16 cellular contexts compared by ENCODE assay signal in the genomic region with DNA sequence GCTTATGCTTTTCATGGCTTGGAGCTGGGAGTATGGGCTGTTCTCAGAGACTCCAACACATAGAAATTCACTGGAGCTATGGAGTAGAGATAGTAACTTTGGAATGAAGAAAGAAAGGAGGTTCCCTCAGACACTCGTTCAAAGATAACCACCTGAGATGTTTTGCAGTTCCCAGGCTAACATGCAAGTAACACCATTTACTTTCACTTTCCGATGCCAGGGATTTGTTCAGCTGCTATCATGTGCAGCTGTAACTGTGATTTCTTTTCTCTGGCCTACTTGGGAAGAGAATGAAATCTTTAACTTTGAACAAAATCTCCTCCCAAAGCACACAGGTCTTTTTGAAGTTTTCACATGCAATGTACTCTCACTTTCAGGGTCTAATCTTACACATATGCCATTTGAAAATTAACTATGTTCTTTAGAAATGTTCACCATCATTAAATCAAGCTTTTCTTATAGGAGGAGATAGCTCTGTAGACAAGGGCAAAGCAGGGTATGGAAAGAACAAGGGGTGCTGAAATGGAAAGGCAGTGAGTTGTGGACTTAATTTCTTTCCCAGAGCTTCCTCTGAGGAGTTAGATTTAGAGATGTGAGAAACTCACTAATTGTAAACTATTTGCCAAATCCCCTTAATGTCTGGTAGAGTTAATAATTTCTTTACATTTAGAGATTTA.
DNase-seq lines count a peak whose midpoint lies in the region; TF ChIP-seq lines count a peak whose summit lies in the region.
"Had no signal": no experiment of that assay in that cellular context is flagged by ENCODE, and none has a peak within 500 bp of the region (broad histone marks: within the 10 kb centered on the region; RNA-seq: fewer than 3 reads in every experiment).

No MANE protein-coding gene starts in this region.

- H3K27me3 ChIP-seq in Loucy (ENCODE audit: insufficient read depth, low read length, poor library complexity, severe bottlenecking) (no peaks in the 10 kb centered on the region), smooth muscle cell (ENCODE audit: low read depth) (no peaks in the 10 kb centered on the region)
- H3K27me3 ChIP-seq: tibial nerve had no signal

- H3K79me2 ChIP-seq in Loucy (ENCODE audit: insufficient read depth, low read length) = no peaks in the 10 kb centered on the region
- H3K79me2 ChIP-seq in smooth muscle cell (ENCODE audit: low read depth) = no peaks in the 10 kb centered on the region

- 0 out of 2 replicates have a peak overlapping the region, but pooled peaks have one; percentile 46 for H2AFZ ChIP-seq in Loucy (ENCODE audit: low read length)
- H2AFZ ChIP-seq in smooth muscle cell (ENCODE audit: low read depth) = peak overlapping the region; percentile 25

- H3K4me1 ChIP-seq in Loucy (ENCODE audit: insufficient read depth, low read length, poor library complexity, severe bottlenecking) (peaks cover 13% of the 10 kb centered on the region), smooth muscle cell (ENCODE audit: low read depth) (no peaks in the 10 kb centered on the region)

- H3K9me3 ChIP-seq in Loucy (ENCODE audit: insufficient read depth, low read depth, low read length) (no peaks in the 10 kb centered on the region), smooth muscle cell (replicated peaks; ENCODE audit: low read depth) (no peaks in the 10 kb centered on the region)
- H3K9me3 ChIP-seq: tibial nerve had no signal

- in situ Hi-C loops in astrocyte of the spinal cord (cut with HindIII; ENCODE audit: low sequenced_read_pairs) = no loop called here

- H3K9me2 ChIP-seq in Loucy (replicated peaks; ENCODE audit: low read depth, low read length) = no peaks in the 10 kb centered on the region

- 58% methylated on average over 2 of the region's 2 CpGs for WGBS in smooth muscle cell (ENCODE audit: low lambda C conversion rate)

- POLR2A ChIA-PET in GM10248 (lab: Yijun Ruan, JAX) = no interaction called here

- no peak overlapping the region for H3K4me2 ChIP-seq in Loucy (ENCODE audit: low read depth, low read length, poor library complexity, severe bottlenecking)
- no peak overlapping the region for H3K4me2 ChIP-seq in smooth muscle cell

- no peaks in the 10 kb centered on the region for H4K20me1 ChIP-seq in Loucy (ENCODE audit: insufficient read depth, low read length, poor library complexity, severe bottlenecking)
- H4K20me1 ChIP-seq in smooth muscle cell (ENCODE audit: low read depth) = no peaks in the 10 kb centered on the region

- H3K27ac ChIP-seq in smooth muscle cell (ENCODE audit: low read depth) = no peak overlapping the region
- H3K27ac ChIP-seq: tibial nerve had no signal

- peak; percentile 22 for DNase-seq in astrocyte of the spinal cord (ENCODE audit: low read depth, low spot score)
- DNase-seq in kidney glomerular epithelial cell (lab: John Stamatoyannopoulos, UW) = peak; percentile 8
- no peak for DNase-seq in smooth muscle cell (lab: John Stamatoyannopoulos, UW; ENCODE audit: unreplicated experiment)
- no peak for DNase-seq in NCI-H1092 (lab: John Stamatoyannopoulos, UW)
- DNase-seq in GM10248 (ENCODE audit: extremely low spot score) = no peak
- no peak for DNase-seq in NCI-H446 treated with DMSO at 0.1 percent for 48 hours (lab: John Stamatoyannopoulos, UW)
- DNase-seq: activated gamma-delta T cell; caudate nucleus; GF-D8; H9; NCI-H1436; NCI-H510A; stimulated activated CD4-positive, alpha-beta T cell treated with anti-CD3 and anti-CD28 coated beads, Interleukin-2, amount 100 ng/mL, for 48 hours; T-cell had no signal

- no peak for TF ChIP-seq CTCF in Loucy (conservative IDR thresholded peaks at IDR 0.05; ENCODE audit: low read length)
- no peak for TF ChIP-seq CTCF in astrocyte of the spinal cord (IDR thresholded peaks at IDR 0.05; ENCODE audit: low read depth, low read length)
- TF ChIP-seq CTCF in smooth muscle cell (IDR thresholded peaks at IDR 0.05; ENCODE audit: borderline replicate concordance, insufficient read depth, poor library complexity, severe bottlenecking) = no peak
- no peak for TF ChIP-seq CTCF in GM10248 (IDR thresholded peaks at IDR 0.05; ENCODE audit: control extremely low read depth, extremely low read depth, low read depth, missing control alignments)

- H3K4me3 ChIP-seq in Loucy (ENCODE audit: low read length, poor library complexity, severe bottlenecking) (no peak overlapping the region), astrocyte of the spinal cord (ENCODE audit: low read depth, low read length) (no peak overlapping the region), smooth muscle cell (no peak overlapping the region)
- H3K4me3 ChIP-seq: tibial nerve had no signal

- no peak overlapping the region for H3K9ac ChIP-seq in Loucy (ENCODE audit: low read depth, low read length, poor library complexity, severe bottlenecking)
- no peak overlapping the region for H3K9ac ChIP-seq in smooth muscle cell (ENCODE audit: low read depth)

- H3K36me3 ChIP-seq in Loucy (ENCODE audit: insufficient read depth, low read length) (no peaks in the 10 kb centered on the region), smooth muscle cell (ENCODE audit: low read depth) (no peaks in the 10 kb centered on the region)
- H3K36me3 ChIP-seq: tibial nerve had no signal

- H3F3A ChIP-seq in Loucy (ENCODE audit: low read depth) (no peaks in the 10 kb centered on the region), smooth muscle cell (ENCODE audit: low read depth) (no peaks in the 10 kb centered on the region)

- CTCF ChIA-PET in GM10248 (lab: Yijun Ruan, JAX) = interaction anchor here (6.0 kb wide), 1 partner anchor 11 kb away, joined by 25 read pairs; no protein-coding TSS in a partner anchor

Comparison
In these comparisons a context has a peak if more than half of its experiments do, and no peak if none do; other contexts are left out.
1. DNase-seq: peak in astrocyte of the spinal cord (single experiment) and kidney glomerular epithelial cell (single experiment); none in smooth muscle cell (single experiment), NCI-H1092 (single experiment), GM10248 (single experiment) and NCI-H446 treated with DMSO at 0.1 percent for 48 hours (single experiment).